1 cellular context compared by ENCODE assay signal in the genomic region with DNA sequence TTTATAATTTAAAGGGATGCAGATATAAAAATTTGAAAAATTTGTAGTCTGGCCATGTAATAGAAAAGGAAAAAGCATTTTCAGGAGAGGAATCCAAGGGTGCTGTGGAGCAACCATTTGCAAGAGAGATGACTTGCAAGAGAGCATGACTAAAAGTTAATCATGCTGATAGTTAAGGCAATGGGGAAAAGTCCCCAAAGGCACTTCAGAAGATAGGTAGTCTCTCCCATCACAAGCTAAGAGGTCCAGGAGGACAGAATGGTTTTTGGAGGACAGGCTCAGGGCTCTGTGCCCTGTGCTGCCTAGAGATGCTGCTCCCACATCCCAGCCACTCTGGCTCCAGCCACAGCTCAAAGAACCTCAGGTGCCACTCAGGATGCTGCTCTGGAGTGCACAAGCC.
TF ChIP-seq lines count a peak whose summit lies in the region.

No MANE protein-coding gene starts in this region.

TF ChIP-seq in GM23338, 12 proteins besides CTCF, POLR2A, EP300 and RAD21 (continued from another document):
- TF ChIP-seq NANOG (IDR thresholded peaks at IDR 0.05; ENCODE audit: borderline replicate concordance): no peak
- TF ChIP-seq ZNF114 (CRISPR knock-in tag; IDR thresholded peaks at IDR 0.05): no peak
TF ChIP-seq in GM23338: peak in this region for 0.
